8 cellular contexts compared by ENCODE assay signal in genomic region chr17:18039535-18040286, GRCh38. TPM values are rescaled to one million over a fixed set of nuclear protein-coding genes. Genes with fewer than 3 reads are reported as not detected.
DNase-seq lines count a peak whose midpoint lies in the region; ATAC-seq and TF ChIP-seq lines count a peak whose summit lies in the region.

No MANE protein-coding gene starts in this region.

- H3K9ac ChIP-seq in PC-3 (ENCODE audit: low read length), result peak overlapping the region; percentile 84
- H3K9ac ChIP-seq in colonic mucosa (ENCODE audit: low read depth in 2 of 2, low read length in 2 of 2), result peak overlapping the region; percentile 79 to 84

- POLR2A ChIA-PET in PC-3 (lab: Charles Lee; ENCODE audit: unreplicated experiment), result no interaction called here

- peak overlapping the region; percentile 92 for H2AFZ ChIP-seq in PC-3 (ENCODE audit: low read length)

- H3K27ac ChIP-seq in PC-3 (ENCODE audit: low read length) (no peak overlapping the region; the same call in 1 of the 2 replicates), colonic mucosa (peak overlapping the region; percentile 60), lung (ENCODE audit: low read depth in 1 of 2, low read length in 1 of 2) (peak overlapping the region; percentile 58 to 85), testis (peak overlapping the region; percentile 82 to 83)

- H3K36me3 ChIP-seq in PC-3 (ENCODE audit: low read depth, low read length) (no peaks in the 10 kb centered on the region), colonic mucosa (no peaks in the 10 kb centered on the region), lung (ENCODE audit: control insufficient read depth in 2 of 2, insufficient read depth in 2 of 2, low read length in 2 of 2) (no peaks in the 10 kb centered on the region), testis (ENCODE audit: low read depth, missing control alignments) (no peaks in the 10 kb centered on the region)

- peak; percentile 28 for DNase-seq in stimulated activated CD4-positive, alpha-beta T cell treated with anti-CD3 and anti-CD28 coated beads, Interleukin-1b, Interleukin-23, amount 100 ng/mL, for 48 hours
- no peak for DNase-seq in stimulated activated CD4-positive, alpha-beta T cell treated with anti-CD3 and anti-CD28 coated beads, Interleukin-4, amount 100 ng/mL, for 4 hours
- peak; percentile 37 for DNase-seq in PC-3
- peak; percentile 25 for DNase-seq in colonic mucosa
- DNase-seq in lung (ENCODE audit: low spot score), result no peak
- DNase-seq in testis, result no peak
- no peak for DNase-seq in central memory CD4-positive, alpha-beta T cell

- peaks cover 33% of the 10 kb centered on the region for H3K4me1 ChIP-seq in PC-3 (ENCODE audit: insufficient read depth, low read length)
- H3K4me1 ChIP-seq in colonic mucosa, result peaks cover 10% of the 10 kb centered on the region
- peaks cover 15 to 16% of the 10 kb centered on the region in 2 donors for H3K4me1 ChIP-seq in lung (ENCODE audit: control insufficient read depth in 2 of 2, insufficient read depth in 2 of 2, low read length in 2 of 2)
- peaks cover 24% of the 10 kb centered on the region for H3K4me1 ChIP-seq in testis

- no peaks in the 10 kb centered on the region for H3K9me3 ChIP-seq in PC-3 (ENCODE audit: low read length)
- no peaks in the 10 kb centered on the region for H3K9me3 ChIP-seq in colonic mucosa
- no peaks in the 10 kb centered on the region for H3K9me3 ChIP-seq in lung (ENCODE audit: control insufficient read depth in 2 of 2, insufficient read depth in 1 of 2, low read length in 1 of 2)
- no peaks in the 10 kb centered on the region for H3K9me3 ChIP-seq in testis

- 0 to 1% methylated on average over 43 to 81 of the region's 81 CpGs for WGBS in lung, 2 donors
- WGBS in testis, 2 donors, result 0% methylated on average over 11 to 53 of the region's 81 CpGs

- H3K27me3 ChIP-seq in PC-3 (ENCODE audit: low read length), result no peaks in the 10 kb centered on the region
- no peaks in the 10 kb centered on the region for H3K27me3 ChIP-seq in colonic mucosa
- no peaks in the 10 kb centered on the region for H3K27me3 ChIP-seq in lung (ENCODE audit: control insufficient read depth, insufficient read depth)
- H3K27me3 ChIP-seq in testis, result no peaks in the 10 kb centered on the region

- H3K4me3 ChIP-seq in PC-3 (ENCODE audit: low read length) (peak overlapping the region; percentile 79), colonic mucosa (peak overlapping the region; percentile 84), lung (peak overlapping the region; percentile 87), testis (peak overlapping the region; percentile 75 to 83)

- no TSS peak for BruUV-seq in PC-3 (replicated peaks; lab: Mats Ljungman, UMichigan)

- no peak for TF ChIP-seq CTCF in PC-3 (conservative IDR thresholded peaks at IDR 0.05; ENCODE audit: low read depth, low read length)
- TF ChIP-seq CTCF in colonic mucosa (IDR thresholded peaks at IDR 0.05), result no peak
- TF ChIP-seq CTCF in lung (IDR thresholded peaks at IDR 0.05; ENCODE audit: control extremely low read depth, extremely low read depth), result no peak
- TF ChIP-seq CTCF in testis (IDR thresholded peaks at IDR 0.05), result no peak

- peaks cover 80% of the 10 kb centered on the region for H3K79me2 ChIP-seq in PC-3 (ENCODE audit: low read length)

- ATAC-seq in HG02759 (IDR thresholded peaks at IDR 0.05; ENCODE audit: unreplicated experiment) (peak; percentile 35), PC-3 (peak; percentile 43), lung (ENCODE audit: insufficient read depth, low FRiP score) (peak; percentile 30)

- no peaks in the 10 kb centered on the region for H3K9me2 ChIP-seq in PC-3 (replicated peaks; ENCODE audit: low read length)

- no peaks in the 10 kb centered on the region for H3F3A ChIP-seq in PC-3 (ENCODE audit: low read length, unreplicated experiment)

- H4K20me1 ChIP-seq in PC-3 (ENCODE audit: low read length), result no peaks in the 10 kb centered on the region

- CTCF ChIA-PET in PC-3 (lab: Charles Lee), result no interaction called here

- peak overlapping the region; percentile 100 for H3K4me2 ChIP-seq in PC-3 (ENCODE audit: low read length)

- intact Hi-C loops in PC-3 (cut with micrococcal nuclease), result no loop called here
- intact Hi-C loops in colonic mucosa (cut with DNase I), result no loop called here
- intact Hi-C loops in testis (cut with DNase I; ENCODE audit: low total_unique reads), result loop anchor here (10.0 kb wide), 2 partner anchors 145 to 355 kb away; partner anchors contain the start of gene RAI1

- TF ChIP-seq POLR2A in testis (IDR thresholded peaks at IDR 0.05), result no peak

RNA-seq across cellular contexts. Expression of gene GID4, which starts 0.5 kb away (rescaled TPM):
- total RNA-seq in PC-3 (2014; rRNA removed) (7.3 and 9.7 TPM in 2 replicates), colonic mucosa (1 to 10 TPM; 5.2 to 8.0 TPM), lung (1 to 10 TPM; 6.5 to 7.2 TPM), testis (10 to 100 TPM; 28.6 to 36.1 TPM)
- polyA plus RNA-seq in lung (1 to 10 TPM; 3.9 to 4.0 TPM), testis (ENCODE audit: insufficient read depth, low read depth, low replicate concordance) (88.3 TPM)

RNA-seq across cellular contexts. Expression of gene ATPAF2, which starts 0.7 kb away (rescaled TPM):
- total RNA-seq in PC-3 (2014; rRNA removed) (34.7 and 40.5 TPM in 2 replicates), colonic mucosa (10 to 100 TPM; 23.5 to 44.5 TPM), lung (10 to 100 TPM; 17.7 to 32.9 TPM), testis (10 to 100 TPM; 42.6 to 63.3 TPM)
- polyA plus RNA-seq in lung (10 to 100 TPM; 22.8 to 23.7 TPM), testis (ENCODE audit: insufficient read depth, low read depth, low replicate concordance) (59.9 TPM)

RNA-seq across cellular contexts. Expression of gene DRG2, which starts 48.0 kb away (rescaled TPM):
- total RNA-seq in PC-3 (2014; rRNA removed) (84.1 and 102 TPM in 2 replicates), colonic mucosa (10 to 100 TPM; 25.6 to 36.9 TPM), lung (10 to 100 TPM; 28.6 to 41.3 TPM), testis (10 to 100 TPM; 42.9 to 43.1 TPM)
- polyA plus RNA-seq in lung (10 to 100 TPM; 32.7 to 38.5 TPM), testis (ENCODE audit: insufficient read depth, low read depth, low replicate concordance) (26.0 TPM)

Comparison
In these comparisons a context has a peak if more than half of its experiments do, and no peak if none do; other contexts are left out.
1. DNase-seq: peak in stimulated activated CD4-positive, alpha-beta T cell treated with anti-CD3 and anti-CD28 coated beads, Interleukin-1b, Interleukin-23, amount 100 ng/mL, for 48 hours (single experiment), PC-3 (single experiment) and colonic mucosa (single experiment); none in stimulated activated CD4-positive, alpha-beta T cell treated with anti-CD3 and anti-CD28 coated beads, Interleukin-4, amount 100 ng/mL, for 4 hours (0 of 2), lung (single experiment), testis (single experiment) and central memory CD4-positive, alpha-beta T cell (single experiment).
2. Peak in every context shown above with its lines, with median percentiles within 50 percentile points of each other: ATAC-seq and H3K4me3 ChIP-seq.